ENCODE assay signal across 21 cellular contexts in genomic region chr7:92914645-92915044, GRCh38.
"Had no signal": no experiment of that assay in that cellular context is flagged by ENCODE, and none has a peak within 500 bp of the region (broad histone marks: within the 10 kb centered on the region; RNA-seq: fewer than 3 reads in every experiment).

No MANE protein-coding gene starts in this region.

- DNase-seq: IMR-90, MG63, NCI-H1092 treated with DMSO at 0.1 percent for 48 hours, NCI-H1436, NCI-H187, NCI-H2029, NCI-H2081 treated with DMSO at 0.1 percent for 48 hours, NCI-H2171, NCI-H226, NCI-H446, NCI-H510A, NCI-H524 treated with DMSO at 0.1 percent for 48 hours, NCI-H69, NCI-H774, PC-3, Peyer's patch, SHP77 treated with DMSO at 0.1 percent for 48 hours, SJCRH30 had no signal

- H3K9me3 ChIP-seq: MG63, Peyer's patch had no signal

- FAIRE-seq: HepG2 had no signal

- H3K27me3 ChIP-seq: MG63, Peyer's patch, SJCRH30 had no signal

- H3K4me1 ChIP-seq: Peyer's patch had no signal

- ATAC-seq: HepG2, PC-3, Right ventricle myocardium inferior, SK-N-SH treated with all-trans-retinoic acid at 6 μM for 48 hours had no signal

- H3K27ac ChIP-seq: Peyer's patch, SJCRH30 had no signal

- H3K4me3 ChIP-seq: MG63, Peyer's patch, SJCRH30 had no signal

- H3K36me3 ChIP-seq: MG63, Peyer's patch, SJCRH30 had no signal
